Comparison of ENCODE assay signal across 18 cellular contexts in the genomic region with DNA sequence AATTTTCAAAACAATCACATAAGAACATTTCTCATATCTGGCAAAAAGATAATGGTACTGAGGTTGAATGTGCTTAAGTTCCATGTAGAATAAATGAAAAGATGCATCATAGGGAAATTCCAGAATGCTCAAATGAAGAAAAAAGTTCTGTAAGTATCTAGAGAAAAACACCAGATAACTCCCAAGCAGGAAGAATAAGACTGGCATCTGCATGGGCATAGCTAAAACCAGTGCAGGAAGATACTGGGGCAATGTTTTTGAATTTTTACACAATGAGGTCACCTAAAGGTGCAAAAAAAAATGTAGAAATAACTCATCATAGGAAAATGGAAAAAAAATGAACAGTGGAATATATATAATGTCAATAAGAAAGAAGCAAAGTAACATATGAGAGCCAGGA.
DNase-seq lines count a peak whose midpoint lies in the region; ATAC-seq and TF ChIP-seq lines count a peak whose summit lies in the region.
"Had no signal": no experiment of that assay in that cellular context is flagged by ENCODE, and none has a peak within 500 bp of the region (broad histone marks: within the 10 kb centered on the region; RNA-seq: fewer than 3 reads in every experiment).

No MANE protein-coding gene starts in this region.

- H3K23ac ChIP-seq in IMR-90 (ENCODE audit: low read depth, low read length): no peak overlapping the region

- H4K5ac ChIP-seq in IMR-90 (ENCODE audit: low read depth, low read length): no peak overlapping the region

- no peaks in the 10 kb centered on the region for H4K20me1 ChIP-seq in IMR-90 (ENCODE audit: insufficient read depth, low read length)
- H4K20me1 ChIP-seq: BLaER1 treated with 17β-estradiol and CSF1 and Interleukin-3, amounts not matched to agents 10 nM and 100 nM had no signal

- no peak overlapping the region for H3K56ac ChIP-seq in IMR-90 (ENCODE audit: extremely low read depth, insufficient read depth, low read length)

- no peak overlapping the region for H3K14ac ChIP-seq in IMR-90 (replicated peaks; ENCODE audit: low read depth, low read length)

- H3K79me1 ChIP-seq in IMR-90 (ENCODE audit: low read depth in 1 of 2, low read length in 2 of 2): no peaks in the 10 kb centered on the region

- ATAC-seq in IMR-90 (ENCODE audit: low read depth): no peak
- ATAC-seq: A549; CD8-positive, alpha-beta T cell had no signal

- H3K9me3 ChIP-seq in IMR-90 (ENCODE audit: control insufficient read depth, insufficient read depth, low read length): no peaks in the 10 kb centered on the region; the same call in 1 of the 2 replicates

- CTCF ChIA-PET in IMR-90 (lab: Yijun Ruan, JAX): interaction anchor here (0.7 kb wide), 1 partner anchor 13 kb away, joined by 3 read pairs; no protein-coding TSS in a partner anchor

- no peaks in the 10 kb centered on the region for H3K4me1 ChIP-seq in IMR-90 (ENCODE audit: control insufficient read depth, insufficient read depth, low read length)

- no peak overlapping the region for H2BK120ac ChIP-seq in IMR-90 (ENCODE audit: low read depth, low read length)

- TF ChIP-seq POLR2A in IMR-90 (IDR thresholded peaks at IDR 0.05; ENCODE audit: low read depth, low read length): no peak

- H2BK15ac ChIP-seq in IMR-90 (ENCODE audit: low read depth, low read length): no peak overlapping the region

- intact Hi-C loops in IMR-90 (cut with micrococcal nuclease): no loop called here

- no peak overlapping the region for H2BK5ac ChIP-seq in IMR-90 (ENCODE audit: low read depth, low read length, poor library complexity, severe bottlenecking)

- H3K36me3 ChIP-seq in IMR-90 (ENCODE audit: control insufficient read depth, insufficient read depth, low read length): no peaks in the 10 kb centered on the region
- H3K36me3 ChIP-seq: BLaER1 treated with 17β-estradiol and CSF1 and Interleukin-3, amounts not matched to agents 10 nM and 100 nM had no signal

- H3K27ac ChIP-seq in IMR-90 (ENCODE audit: insufficient read depth, low read length): no peak overlapping the region
- H3K27ac ChIP-seq in caudate nucleus (ENCODE audit: low read depth, low read length): no peak overlapping the region
- H3K27ac ChIP-seq: 22Rv1; BLaER1 treated with 17β-estradiol and CSF1 and Interleukin-3, amounts not matched to agents 10 nM and 100 nM; C4-2B had no signal

- no peak overlapping the region for H3K4me3 ChIP-seq in IMR-90 (ENCODE audit: insufficient read depth, low read depth, low read length)
- H3K4me3 ChIP-seq: A549; BLaER1 treated with 17β-estradiol and CSF1 and Interleukin-3, amounts not matched to agents 10 nM and 100 nM had no signal

- H3K9ac ChIP-seq in IMR-90 (ENCODE audit: low read depth, low read length): no peak overlapping the region
- H3K9ac ChIP-seq: BLaER1 treated with 17β-estradiol and CSF1 and Interleukin-3, amounts not matched to agents 10 nM and 100 nM had no signal

- no TSS peak for BruUV-seq in IMR-90 (replicated peaks; lab: Mats Ljungman, UMichigan)

- no peak overlapping the region for H3K4ac ChIP-seq in IMR-90 (ENCODE audit: low read depth, low read length)

- no peak overlapping the region for H4K91ac ChIP-seq in IMR-90 (ENCODE audit: insufficient read depth, low read depth, low read length)

- no peaks in the 10 kb centered on the region for H3K9me1 ChIP-seq in IMR-90 (ENCODE audit: insufficient read depth, low read length)

- H2BK20ac ChIP-seq in IMR-90 (ENCODE audit: low read depth, low read length): no peak overlapping the region

- in situ Hi-C loops in IMR-90 (cut with MboI; ENCODE audit: low sequenced_read_pairs): no loop called here

- dilution Hi-C loops in IMR-90 (cut with HindIII; ENCODE audit: low sequenced_read_pairs, unreplicated experiment): no loop called here

- H2AK9ac ChIP-seq in IMR-90 (replicated peaks; ENCODE audit: low read depth, low read length, poor library complexity): no peak overlapping the region

- TF ChIP-seq CTCF in IMR-90 (conservative IDR thresholded peaks at IDR 0.05; ENCODE audit: low read depth, low read length): no peak

- POLR2A ChIA-PET in IMR-90 (lab: Charles Lee; ENCODE audit: unreplicated experiment): no interaction called here

- H3K18ac ChIP-seq in IMR-90 (ENCODE audit: low read depth, low read length): no peak overlapping the region

- no peak for TF ChIP-seq RAD21 in IMR-90 (IDR thresholded peaks at IDR 0.05; ENCODE audit: low read length)

- no peak overlapping the region for H2AK5ac ChIP-seq in IMR-90 (ENCODE audit: low read depth, low read length)

- H4K8ac ChIP-seq in IMR-90 (ENCODE audit: low read depth in 2 of 2, low read length in 2 of 2): no peak overlapping the region

- no peak overlapping the region for H2AFZ ChIP-seq in IMR-90 (replicated peaks; ENCODE audit: low read length, poor library complexity)

- no peak overlapping the region for H3K4me2 ChIP-seq in IMR-90 (ENCODE audit: low read depth, low read length)
- H3K4me2 ChIP-seq: A549 had no signal

- DNase-seq in IMR-90 (peak; percentile 17), amniotic epithelial cell (ENCODE audit: low read depth) (peak; percentile 9), glomerular visceral epithelial cell (ENCODE audit: extremely low spot score) (peak; percentile 37), kidney tubule cell (ENCODE audit: low spot score) (peak; percentile 50), caudate nucleus (lab: John Stamatoyannopoulos, UW) (no peak), HPDE6-E6E7 (ENCODE audit: extremely low spot score) (no peak)
- no peak for DNase-seq in central memory CD4-positive, alpha-beta T cell
- DNase-seq: AML-193; Caco-2; Calu3; CD4-positive, alpha-beta T cell; CD8-positive, alpha-beta T cell; DMS79 treated with DMSO at 0.1 percent for 48 hours; GF-D8 had no signal

- H3K27me3 ChIP-seq in IMR-90 (ENCODE audit: control insufficient read depth, insufficient read depth, low read length): no peaks in the 10 kb centered on the region
- H3K27me3 ChIP-seq: BLaER1 treated with 17β-estradiol and CSF1 and Interleukin-3, amounts not matched to agents 10 nM and 100 nM had no signal

TF ChIP-seq in IMR-90, 13 proteins besides CTCF, POLR2A, EP300 and RAD21:
- TF ChIP-seq MAFK (IDR thresholded peaks at IDR 0.05; ENCODE audit: low read depth, low read length): no peak
- TF ChIP-seq NFE2L2 (IDR thresholded peaks at IDR 0.05; ENCODE audit: low read depth, low read length): no peak
- TF ChIP-seq RFX5 (IDR thresholded peaks at IDR 0.05; ENCODE audit: low read depth, low read length): no peak
- TF ChIP-seq BHLHE40 (IDR thresholded peaks at IDR 0.05; ENCODE audit: low read depth, low read length): no peak
- TF ChIP-seq, protein P1, sequence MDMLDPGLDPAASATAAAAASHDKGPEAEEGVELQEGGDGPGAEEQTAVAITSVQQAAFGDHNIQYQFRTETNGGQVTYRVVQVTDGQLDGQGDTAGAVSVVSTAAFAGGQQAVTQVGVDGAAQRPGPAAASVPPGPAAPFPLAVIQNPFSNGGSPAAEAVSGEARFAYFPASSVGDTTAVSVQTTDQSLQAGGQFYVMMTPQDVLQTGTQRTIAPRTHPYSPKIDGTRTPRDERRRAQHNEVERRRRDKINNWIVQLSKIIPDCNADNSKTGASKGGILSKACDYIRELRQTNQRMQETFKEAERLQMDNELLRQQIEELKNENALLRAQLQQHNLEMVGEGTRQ (IDR thresholded peaks at IDR 0.05; ENCODE audit: low read depth, low read length): no peak
- no peak for TF ChIP-seq RCOR1 (IDR thresholded peaks at IDR 0.05; ENCODE audit: insufficient replicate concordance, low read length)
- no peak for TF ChIP-seq CHD1 (IDR thresholded peaks at IDR 0.05; ENCODE audit: low read depth, low read length)
- no peak for TF ChIP-seq MAZ (IDR thresholded peaks at IDR 0.05; ENCODE audit: borderline replicate concordance, low read depth, low read length)
- TF ChIP-seq FOS (IDR thresholded peaks at IDR 0.05; ENCODE audit: low read depth, low read length): no peak
- TF ChIP-seq MXI1 (IDR thresholded peaks at IDR 0.05; ENCODE audit: borderline replicate concordance, low read depth, low read length): no peak

Comparison
In these comparisons a context has a peak if more than half of its experiments do, and no peak if none do; other contexts are left out.
1. DNase-seq: peak in IMR-90 (single experiment), amniotic epithelial cell (single experiment), glomerular visceral epithelial cell (single experiment) and kidney tubule cell (single experiment); none in caudate nucleus (0 of 61), central memory CD4-positive, alpha-beta T cell (single experiment) and HPDE6-E6E7 (single experiment).